Comparison of ENCODE assay signal across 8 cellular contexts in the genomic region with DNA sequence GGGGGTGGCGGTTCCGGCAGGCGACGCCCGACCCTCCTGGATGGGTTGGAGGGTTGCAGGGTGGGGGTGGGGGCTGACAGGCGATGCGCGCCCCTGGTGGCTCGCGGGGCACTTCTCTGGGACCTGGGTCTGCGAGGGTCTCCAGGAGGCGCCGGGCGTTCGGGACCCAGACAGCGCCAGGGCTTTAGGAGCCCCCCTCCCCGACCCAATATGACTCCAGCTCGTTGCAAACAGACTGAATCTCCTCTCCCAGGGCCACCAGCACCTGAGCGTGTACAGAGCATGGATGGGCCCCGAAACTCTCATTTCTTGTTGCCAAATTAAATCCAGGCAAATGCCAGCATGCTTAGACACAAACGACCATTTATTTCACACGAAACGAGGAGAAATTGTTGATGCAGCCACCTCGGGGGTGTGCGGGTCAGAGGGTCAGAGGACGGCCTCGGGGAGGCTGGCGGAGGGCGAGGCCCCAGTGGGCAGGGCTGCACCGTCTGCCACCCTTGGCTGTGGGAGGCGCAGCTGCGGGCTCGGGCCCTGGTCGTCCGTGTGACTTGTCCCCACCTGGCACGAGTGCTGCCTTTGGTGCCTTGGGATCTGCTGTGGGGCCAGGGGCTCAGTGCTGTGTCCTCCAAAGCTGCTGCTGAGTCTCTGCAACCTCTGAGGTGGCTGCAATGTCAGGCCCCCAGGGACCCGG. TPM values are rescaled to one million over a fixed set of nuclear protein-coding genes. Genes with fewer than 3 reads are reported as not detected.
DNase-seq lines count a peak whose midpoint lies in the region; ATAC-seq and TF ChIP-seq lines count a peak whose summit lies in the region.
"Had no signal": no experiment of that assay in that cellular context is flagged by ENCODE, and none has a peak within 500 bp of the region (broad histone marks: within the 10 kb centered on the region; RNA-seq: fewer than 3 reads in every experiment).

No MANE protein-coding gene starts in this region.

- no peaks in the 10 kb centered on the region for H3K36me3 ChIP-seq in breast epithelium

- H3K27ac ChIP-seq in breast epithelium: no peak overlapping the region

- no peak for TF ChIP-seq POLR2A in breast epithelium (IDR thresholded peaks at IDR 0.05)

- TF ChIP-seq CTCF in GM12865 (IDR thresholded peaks at IDR 0.05; ENCODE audit: insufficient read depth, low read depth, low read length, missing control alignments): peak; percentile 53
- peak in 2 of 3 donors; percentile 22 to 39 for TF ChIP-seq CTCF in breast epithelium (IDR thresholded peaks at IDR 0.05)
- peak; percentile 81 for TF ChIP-seq CTCF in neural crest cell (conservative IDR thresholded peaks at IDR 0.05)

- peaks cover 7% of the 10 kb centered on the region for H3K27me3 Mint-ChIP-seq in neural crest cell (ENCODE audit: low read depth)

- H3K9me3 ChIP-seq in breast epithelium: no peaks in the 10 kb centered on the region

- H3K27me3 ChIP-seq in breast epithelium: peaks cover 0 to 28% of the 10 kb centered on the region in 2 donors

- no peaks in the 10 kb centered on the region for H3K9me3 Mint-ChIP-seq in neural crest cell

- H3K4me1 Mint-ChIP-seq in neural crest cell: peaks cover 8% of the 10 kb centered on the region

- H3K4me3 Mint-ChIP-seq in neural crest cell: no peak overlapping the region

- DNase-seq in GM12865 (ENCODE audit: low read depth) (peak; percentile 20), NCI-H1092 treated with DMSO at 0.1 percent for 48 hours (lab: John Stamatoyannopoulos, UW) (peak; percentile 29), breast epithelium (ENCODE audit: low spot score in 2 of 2) (no peak), neural crest cell (ENCODE audit: low read depth, low spot score) (peak; percentile 49), NCI-H146 (lab: John Stamatoyannopoulos, UW) (no peak)

- ATAC-seq in GM19351 (IDR thresholded peaks at IDR 0.05; ENCODE audit: unreplicated experiment) (no peak), HG02798 (IDR thresholded peaks at IDR 0.05; ENCODE audit: poor library complexity, unreplicated experiment) (no peak)

- H3K36me3 Mint-ChIP-seq in neural crest cell (ENCODE audit: low read depth): no peaks in the 10 kb centered on the region

- H3K4me3 ChIP-seq in GM12865 (ENCODE audit: low read depth, low read length) (no peak overlapping the region), breast epithelium (no peak overlapping the region)

- no peak overlapping the region for H3K27ac Mint-ChIP-seq in neural crest cell (ENCODE audit: unreplicated experiment)

- intact Hi-C loops in breast epithelium (cut with DNase I; ENCODE audit: low total_unique reads): loop anchor here (10.0 kb wide), 1 partner anchor 288 kb away; no protein-coding TSS in a partner anchor

- no peaks in the 10 kb centered on the region for H3K4me1 ChIP-seq in breast epithelium

RNA-seq across cellular contexts. Expression of a gene that starts 20.9 kb away (rescaled TPM):
- total RNA-seq in breast epithelium (under 1 TPM in 1 of 3 donors, not detected in 2; 0.73 TPM), neural crest cell (0.14 TPM in 1 of 2 replicates, not detected in the other)
- total RNA-seq: glomerular endothelial cell had no signal

Comparison
In these comparisons a context has a peak if more than half of its experiments do, and no peak if none do; other contexts are left out.
1. DNase-seq: peak in GM12865 (single experiment), NCI-H1092 treated with DMSO at 0.1 percent for 48 hours (single experiment) and neural crest cell (single experiment); none in breast epithelium (0 of 2) and NCI-H146 (single experiment).
2. CTCF ChIP-seq: peak in every context shown above with its lines; median percentile 81 in neural crest cell; 53 in GM12865; 30 in breast epithelium.